8 cellular contexts compared by ENCODE assay signal in genomic region chr3:69014022-69014580, GRCh38. TPM values are rescaled to one million over a fixed set of nuclear protein-coding genes. Genes with fewer than 3 reads are reported as not detected.
DNase-seq lines count a peak whose midpoint lies in the region; ATAC-seq and TF ChIP-seq lines count a peak whose summit lies in the region.

No MANE protein-coding gene starts in this region.

- H3K4me1 Mint-ChIP-seq in natural killer cell, result peaks cover 6 to 13% of the 10 kb centered on the region in 2 donors

- H3K36me3 Mint-ChIP-seq in natural killer cell, result peaks cover 6% of the 10 kb centered on the region

- TF ChIP-seq CTCF in coronary artery (IDR thresholded peaks at IDR 0.05) (no peak), natural killer cell (IDR thresholded peaks at IDR 0.05) (no peak)

- peak overlapping the region; percentile 84 to 95 (median 90); a peak in 21 of 22 replicates for H3K27ac ChIP-seq in BLaER1 treated with 17β-estradiol and CSF1 and Interleukin-3, amounts not matched to agents 10 nM and 100 nM
- H3K27ac ChIP-seq in coronary artery, result peak overlapping the region; percentile 98 to 100

- H3K4me3 Mint-ChIP-seq in natural killer cell, result peak overlapping the region; percentile 84

- no peaks in the 10 kb centered on the region for H3K9me3 Mint-ChIP-seq in natural killer cell

- peak overlapping the region; percentile 57 to 82 for H3K27ac Mint-ChIP-seq in natural killer cell

- intact Hi-C loops in natural killer cell (cut with micrococcal nuclease), result no loop called here

- H3K9me3 ChIP-seq in BLaER1 treated with 17β-estradiol and CSF1 and Interleukin-3, amounts not matched to agents 10 nM and 100 nM (replicated peaks in 1 of 11), result no peaks in the 10 kb centered on the region
- H3K9me3 ChIP-seq in MG63, result no peaks in the 10 kb centered on the region

- H4K20me1 ChIP-seq in BLaER1 treated with 17β-estradiol and CSF1 and Interleukin-3, amounts not matched to agents 10 nM and 100 nM, result no peaks in the 10 kb centered on the region

- H3K4me2 ChIP-seq in BLaER1 treated with 17β-estradiol and CSF1 and Interleukin-3, amounts not matched to agents 10 nM and 100 nM, result peak overlapping the region; percentile 68 to 93 (median 85)

- H3K27me3 ChIP-seq in BLaER1 treated with 17β-estradiol and CSF1 and Interleukin-3, amounts not matched to agents 10 nM and 100 nM, result no peaks in the 10 kb centered on the region
- no peaks in the 10 kb centered on the region for H3K27me3 ChIP-seq in MG63

- H3K4me1 ChIP-seq in BLaER1 treated with 17β-estradiol and CSF1 and Interleukin-3, amounts not matched to agents 10 nM and 100 nM, result peaks cover 21 to 27% (median 24%) of the 10 kb centered on the region in 10 experiments

- no peak for ATAC-seq in natural killer cell

- H3K27me3 Mint-ChIP-seq in natural killer cell (ENCODE audit: low read depth in 2 of 2), result no peaks in the 10 kb centered on the region

- DNase-seq in MG63 (no peak), coronary artery (ENCODE audit: low spot score) (no peak), natural killer cell (no peak), ureter (ENCODE audit: low spot score) (no peak), A172 (ENCODE audit: low spot score) (no peak), NCI-H146 (lab: John Stamatoyannopoulos, UW) (no peak)
- DNase-seq in activated effector memory CD4-positive, alpha-beta T cell treated with anti-CD3 and anti-CD28 coated beads, Interleukin-2, amount 50 U/mL, for 16 hours, result no peak

- H3K9ac ChIP-seq in BLaER1 treated with 17β-estradiol and CSF1 and Interleukin-3, amounts not matched to agents 10 nM and 100 nM, result peak overlapping the region; percentile 86 to 95 (median 93)

- peaks cover 11 to 55% (median 35%) of the 10 kb centered on the region in 11 experiments; a peak in 21 of 22 replicates for H3K36me3 ChIP-seq in BLaER1 treated with 17β-estradiol and CSF1 and Interleukin-3, amounts not matched to agents 10 nM and 100 nM
- H3K36me3 ChIP-seq in MG63, result peaks cover 15% of the 10 kb centered on the region

- peak overlapping the region; percentile 73 to 94 (median 84) for H3K4me3 ChIP-seq in BLaER1 treated with 17β-estradiol and CSF1 and Interleukin-3, amounts not matched to agents 10 nM and 100 nM
- H3K4me3 ChIP-seq in MG63, result peak overlapping the region; percentile 74
- peak overlapping the region; percentile 99 for H3K4me3 ChIP-seq in coronary artery

RNA-seq across cellular contexts. Expression of gene EOGT, which starts 0.6 kb away (rescaled TPM):
- total RNA-seq in MG63 (2014; rRNA removed; shearing (Covaris generic); ENCODE audit: low replicate concordance), result 10.8 and 13.9 TPM in 2 replicates
- 10 to 100 TPM in 2 of 3 donors, 1 to 10 TPM in 1; 8.4 to 11.6 (median 10.8) TPM for total RNA-seq in natural killer cell
- 81.0 TPM for total RNA-seq in ureter
- total RNA-seq in A172 (2014; rRNA removed; shearing (Covaris generic)), result 16.8 and 16.9 TPM in 2 replicates

RNA-seq across cellular contexts. Expression of gene TMF1, which starts 38.0 kb away (rescaled TPM):
- 2.7 and 4.2 TPM in 2 replicates for total RNA-seq in MG63 (2014; rRNA removed; shearing (Covaris generic); ENCODE audit: low replicate concordance)
- total RNA-seq in natural killer cell (100 to 1,000 TPM in 1 of 3 donors, 10 to 100 TPM in 2; 76.9 to 110 (median 85.5) TPM), ureter (39.1 TPM)
- 20.3 and 24.4 TPM in 2 replicates for total RNA-seq in A172 (2014; rRNA removed; shearing (Covaris generic))
